13 cellular contexts compared by ENCODE assay signal in the genomic region with DNA sequence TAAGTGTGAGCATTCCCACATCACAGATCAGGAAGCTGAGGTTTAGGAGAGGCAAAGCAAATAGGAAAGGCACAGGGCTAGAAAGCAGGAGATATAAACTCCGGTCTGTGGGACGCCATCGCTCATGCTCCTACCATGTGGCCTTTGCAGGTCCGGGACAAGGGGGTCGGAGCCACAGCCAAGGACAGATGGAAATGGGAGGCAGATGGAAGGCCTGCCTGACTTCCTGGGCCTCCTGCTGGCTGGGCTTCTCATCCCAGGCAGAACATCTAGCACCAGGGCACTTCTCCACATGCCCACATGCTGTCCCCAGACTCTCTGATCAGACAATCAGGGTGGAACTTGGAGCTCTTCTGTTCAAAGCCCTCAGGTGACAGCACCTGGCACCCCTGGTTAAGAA.
DNase-seq lines count a peak whose midpoint lies in the region; ATAC-seq and TF ChIP-seq lines count a peak whose summit lies in the region.
"Had no signal": no experiment of that assay in that cellular context is flagged by ENCODE, and none has a peak within 500 bp of the region (broad histone marks: within the 10 kb centered on the region; RNA-seq: fewer than 3 reads in every experiment).

No MANE protein-coding gene starts in this region.

- intact Hi-C loops in activated CD4-positive, alpha-beta T cell treated with anti-CD3 and anti-CD28 coated beads for 36 hours (cut with DNase I, micrococcal nuclease) = loop anchor here (1.0 to 10.0 kb wide), 2 partner anchors 83 kb away; no protein-coding TSS in a partner anchor
- intact Hi-C loops in gastrocnemius medialis (cut with DNase I; ENCODE audit: low total_unique reads) = no loop called here

- H3K27me3 ChIP-seq in BJ (ENCODE audit: control insufficient read depth, insufficient read depth, low read length) (no peaks in the 10 kb centered on the region), gastrocnemius medialis (no peaks in the 10 kb centered on the region)
- H3K27me3 ChIP-seq: gastroesophageal sphincter, uterus had no signal

- peaks cover 68% of the 10 kb centered on the region for H3K36me3 Mint-ChIP-seq in activated CD4-positive, alpha-beta T cell treated with anti-CD3 and anti-CD28 coated beads for 36 hours (ENCODE audit: low read depth)
- H3K36me3 Mint-ChIP-seq in chondrocyte (ENCODE audit: low read depth) = no peaks in the 10 kb centered on the region

- H3K9me3 ChIP-seq in gastrocnemius medialis = no peaks in the 10 kb centered on the region
- H3K9me3 ChIP-seq: gastroesophageal sphincter, uterus had no signal

- H3K27me3 Mint-ChIP-seq in activated CD4-positive, alpha-beta T cell treated with anti-CD3 and anti-CD28 coated beads for 36 hours = no peaks in the 10 kb centered on the region
- H3K27me3 Mint-ChIP-seq in chondrocyte (ENCODE audit: low read depth) = no peaks in the 10 kb centered on the region
- H3K27me3 Mint-ChIP-seq: activated B cell treated with CpG ODN at 0.5 μM for 24 hours had no signal

- 0 out of 2 replicates have a peak, but pooled peaks have one; percentile 11 for TF ChIP-seq CTCF in BJ (IDR thresholded peaks at IDR 0.05; ENCODE audit: insufficient read depth, low read depth, low read length)
- peak; percentile 33 for TF ChIP-seq CTCF in chondrocyte (IDR thresholded peaks at IDR 0.05)
- no peak for TF ChIP-seq CTCF in gastrocnemius medialis (IDR thresholded peaks at IDR 0.05 in 4 of 5, conservative IDR thresholded peaks at IDR 0.05 in 1 of 5)

- no peak for ATAC-seq in activated CD4-positive, alpha-beta T cell treated with anti-CD3 and anti-CD28 coated beads for 36 hours
- no peak for ATAC-seq in gastrocnemius medialis
- ATAC-seq: gastroesophageal sphincter had no signal

- no peaks in the 10 kb centered on the region for H3K9me3 Mint-ChIP-seq in activated CD4-positive, alpha-beta T cell treated with anti-CD3 and anti-CD28 coated beads for 36 hours (ENCODE audit: low read depth)
- H3K9me3 Mint-ChIP-seq in chondrocyte (ENCODE audit: low read depth) = no peaks in the 10 kb centered on the region
- H3K9me3 Mint-ChIP-seq: activated B cell treated with CpG ODN at 0.5 μM for 24 hours had no signal

- no peak overlapping the region for H3K27ac ChIP-seq in gastrocnemius medialis
- H3K27ac ChIP-seq: epithelial cell of prostate, gastroesophageal sphincter, uterus had no signal

- peak overlapping the region; percentile 89 for H3K27ac Mint-ChIP-seq in activated CD4-positive, alpha-beta T cell treated with anti-CD3 and anti-CD28 coated beads for 36 hours
- no peak overlapping the region for H3K27ac Mint-ChIP-seq in chondrocyte (ENCODE audit: unreplicated experiment)
- H3K27ac Mint-ChIP-seq: activated B cell treated with CpG ODN at 0.5 μM for 24 hours had no signal

- peak; percentile 14 for DNase-seq in activated CD4-positive, alpha-beta T cell treated with anti-CD3 and anti-CD28 coated beads for 36 hours
- DNase-seq in activated CD4-positive, alpha-beta T cell treated with anti-CD3 and anti-CD28 coated beads for 4 hours = no peak
- DNase-seq in BJ (ENCODE audit: low read depth) = no peak
- peak; percentile 42 for DNase-seq in NCI-H524 treated with DMSO at 0.1 percent for 48 hours (lab: John Stamatoyannopoulos, UW)
- peak; percentile 47 for DNase-seq in chondrocyte (ENCODE audit: low spot score)
- DNase-seq in gastrocnemius medialis = no peak
- no peak for DNase-seq in COLO668 (lab: John Stamatoyannopoulos, UW; ENCODE audit: unreplicated experiment)
- no peak for DNase-seq in NCI-H1436 treated with DMSO at 0.1 percent for 48 hours (lab: John Stamatoyannopoulos, UW)
- DNase-seq: NCI-H1105 treated with DMSO at 0.1 percent for 48 hours, uterus had no signal

- H3K4me3 ChIP-seq in BJ (ENCODE audit: low read depth, low read length) (no peak overlapping the region), gastrocnemius medialis (no peak overlapping the region)
- H3K4me3 ChIP-seq: gastroesophageal sphincter, uterus had no signal

- POLR2A ChIA-PET in activated CD4-positive, alpha-beta T cell treated with anti-CD3 and anti-CD28 coated beads for 36 hours (lab: Charles Lee) = interaction anchor here (1.2 kb wide), 1 partner anchor 18 kb away, joined by 6 read pairs; no protein-coding TSS in a partner anchor
- POLR2A ChIA-PET in BJ (lab: Charles Lee) = no interaction called here

- peaks cover 8 to 10% of the 10 kb centered on the region in 2 donors for H3K4me1 ChIP-seq in gastrocnemius medialis

- peak overlapping the region; percentile 97 for H3K4me3 Mint-ChIP-seq in activated CD4-positive, alpha-beta T cell treated with anti-CD3 and anti-CD28 coated beads for 36 hours
- no peak overlapping the region for H3K4me3 Mint-ChIP-seq in chondrocyte (ENCODE audit: unreplicated experiment)

- H3K36me3 ChIP-seq in BJ (ENCODE audit: control insufficient read depth, insufficient read depth, low read length) (no peaks in the 10 kb centered on the region), gastrocnemius medialis (no peaks in the 10 kb centered on the region)
- H3K36me3 ChIP-seq: gastroesophageal sphincter, uterus had no signal

- H3K4me1 Mint-ChIP-seq in activated CD4-positive, alpha-beta T cell treated with anti-CD3 and anti-CD28 coated beads for 36 hours = peaks cover 79% of the 10 kb centered on the region
- H3K4me1 Mint-ChIP-seq in chondrocyte (ENCODE audit: low read depth) = peaks cover 10% of the 10 kb centered on the region

- CTCF ChIA-PET in activated CD4-positive, alpha-beta T cell treated with anti-CD3 and anti-CD28 coated beads for 36 hours (lab: Charles Lee) = interaction anchor here (0.6 to 0.8 kb wide), 2 partner anchors 59 to 232 kb away, joined by 3 read pairs; no protein-coding TSS in a partner anchor
- CTCF ChIA-PET in BJ (lab: Yijun Ruan, JAX) = interaction anchor here (1.0 to 1.9 kb wide), 3 partner anchors 18 to 154 kb away, joined by 3 to 5 read pairs (median 4); no protein-coding TSS in a partner anchor

- TF ChIP-seq POLR2A in gastrocnemius medialis (IDR thresholded peaks at IDR 0.05) = no peak

- in situ Hi-C loops in gastrocnemius medialis (cut with MboI; ENCODE audit: low sequenced_read_pairs in 4 of 4) = no loop called here

Comparison
In these comparisons a context has a peak if more than half of its experiments do, and no peak if none do; other contexts are left out.
1. DNase-seq: peak in activated CD4-positive, alpha-beta T cell treated with anti-CD3 and anti-CD28 coated beads for 36 hours (single experiment), NCI-H524 treated with DMSO at 0.1 percent for 48 hours (single experiment) and chondrocyte (single experiment); none in activated CD4-positive, alpha-beta T cell treated with anti-CD3 and anti-CD28 coated beads for 4 hours (0 of 2), BJ (single experiment), gastrocnemius medialis (0 of 2), COLO668 (single experiment) and NCI-H1436 treated with DMSO at 0.1 percent for 48 hours (single experiment).
2. CTCF ChIP-seq: peak in BJ (single experiment) and chondrocyte (single experiment); none in gastrocnemius medialis (0 of 5).